Comparison of ENCODE assay signal across 1 cellular context in genomic region chr2:225027061-225027762, GRCh38.
TF ChIP-seq lines count a peak whose summit lies in the region.

No MANE protein-coding gene starts in this region.

TF ChIP-seq in GM23338, 12 proteins besides CTCF, POLR2A, EP300 and RAD21 (continued from another document):
- TF ChIP-seq ZNF462 (CRISPR knock-in tag; IDR thresholded peaks at IDR 0.05): no peak
- no peak for TF ChIP-seq ZNF114 (CRISPR knock-in tag; IDR thresholded peaks at IDR 0.05)
- TF ChIP-seq, protein P1, sequence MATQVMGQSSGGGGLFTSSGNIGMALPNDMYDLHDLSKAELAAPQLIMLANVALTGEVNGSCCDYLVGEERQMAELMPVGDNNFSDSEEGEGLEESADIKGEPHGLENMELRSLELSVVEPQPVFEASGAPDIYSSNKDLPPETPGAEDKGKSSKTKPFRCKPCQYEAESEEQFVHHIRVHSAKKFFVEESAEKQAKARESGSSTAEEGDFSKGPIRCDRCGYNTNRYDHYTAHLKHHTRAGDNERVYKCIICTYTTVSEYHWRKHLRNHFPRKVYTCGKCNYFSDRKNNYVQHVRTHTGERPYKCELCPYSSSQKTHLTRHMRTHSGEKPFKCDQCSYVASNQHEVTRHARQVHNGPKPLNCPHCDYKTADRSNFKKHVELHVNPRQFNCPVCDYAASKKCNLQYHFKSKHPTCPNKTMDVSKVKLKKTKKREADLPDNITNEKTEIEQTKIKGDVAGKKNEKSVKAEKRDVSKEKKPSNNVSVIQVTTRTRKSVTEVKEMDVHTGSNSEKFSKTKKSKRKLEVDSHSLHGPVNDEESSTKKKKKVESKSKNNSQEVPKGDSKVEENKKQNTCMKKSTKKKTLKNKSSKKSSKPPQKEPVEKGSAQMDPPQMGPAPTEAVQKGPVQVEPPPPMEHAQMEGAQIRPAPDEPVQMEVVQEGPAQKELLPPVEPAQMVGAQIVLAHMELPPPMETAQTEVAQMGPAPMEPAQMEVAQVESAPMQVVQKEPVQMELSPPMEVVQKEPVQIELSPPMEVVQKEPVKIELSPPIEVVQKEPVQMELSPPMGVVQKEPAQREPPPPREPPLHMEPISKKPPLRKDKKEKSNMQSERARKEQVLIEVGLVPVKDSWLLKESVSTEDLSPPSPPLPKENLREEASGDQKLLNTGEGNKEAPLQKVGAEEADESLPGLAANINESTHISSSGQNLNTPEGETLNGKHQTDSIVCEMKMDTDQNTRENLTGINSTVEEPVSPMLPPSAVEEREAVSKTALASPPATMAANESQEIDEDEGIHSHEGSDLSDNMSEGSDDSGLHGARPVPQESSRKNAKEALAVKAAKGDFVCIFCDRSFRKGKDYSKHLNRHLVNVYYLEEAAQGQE (IDR thresholded peaks at IDR 0.05; ENCODE audit: unreplicated experiment): no peak
